Comparison of ENCODE assay signal across 8 cellular contexts in genomic region chr10:84360634-84361365, GRCh38. TPM values are rescaled to one million over a fixed set of nuclear protein-coding genes. Genes with fewer than 3 reads are reported as not detected.
DNase-seq lines count a peak whose midpoint lies in the region; ATAC-seq and TF ChIP-seq lines count a peak whose summit lies in the region.

No MANE protein-coding gene starts in this region.

- no peak overlapping the region for H2AFZ ChIP-seq in H9 (ENCODE audit: low read length)

- H3K4me3 Mint-ChIP-seq in CD4-positive, CD25-positive, alpha-beta regulatory T cell, result peak overlapping the region in 1 of 4 donors; percentile 39
- no peak overlapping the region for H3K4me3 Mint-ChIP-seq in activated T-helper 2 cell treated with anti-CD3 and anti-CD28 coated beads, Interferon-gamma antibody, Interleukin-2, Interleukin-4, amounts not matched to agents 10 μg/mL and 5 μg/mL and 100 μg/mL, durations not matched to agents 14 hours and 24 hours and 36 hours (ENCODE audit: low read depth)
- H3K4me3 Mint-ChIP-seq in H9, result no peak overlapping the region

- H3K9ac ChIP-seq in H9 (ENCODE audit: extremely low read depth, insufficient read length, low read length), result no peak overlapping the region

- H3K23ac ChIP-seq in H9 (ENCODE audit: insufficient read length, low read depth, low read length), result no peak overlapping the region

- no peak overlapping the region for H3K56ac ChIP-seq in H9 (ENCODE audit: insufficient read length, low read depth, low read length)

- H4K20me1 ChIP-seq in H9 (ENCODE audit: control insufficient read depth, insufficient read depth, insufficient read length), result no peaks in the 10 kb centered on the region

- DNase-seq in CD4-positive, CD25-positive, alpha-beta regulatory T cell, result no peak
- DNase-seq in SK-MEL-5 (ENCODE audit: low read depth, low spot score) (peak; percentile 11), fibroblast of the aortic adventitia (ENCODE audit: low read depth) (peak; percentile 40), ovary (no peak), Kasumi-1 (lab: John Stamatoyannopoulos, UW) (no peak), NCI-H2171 (lab: John Stamatoyannopoulos, UW) (no peak), H9 (no peak)
- no peak for DNase-seq in activated T-helper 2 cell treated with anti-CD3 and anti-CD28 coated beads, Interferon-gamma antibody, Interleukin-2, Interleukin-4, amounts not matched to agents 10 μg/mL and 5 μg/mL and 100 μg/mL, durations not matched to agents 14 hours and 24 hours and 36 hours (ENCODE audit: low spot score)

- no peak overlapping the region for H3K18ac ChIP-seq in H9 (ENCODE audit: insufficient read length, low read depth, low read length)

- no peak overlapping the region for H4K8ac ChIP-seq in H9 (replicated peaks; ENCODE audit: insufficient read length, low read depth, low read length)

- H3K27me3 ChIP-seq in CD4-positive, CD25-positive, alpha-beta regulatory T cell (ENCODE audit: control insufficient read depth, insufficient read depth, low read length), result no peaks in the 10 kb centered on the region
- no peaks in the 10 kb centered on the region for H3K27me3 ChIP-seq in ovary
- H3K27me3 ChIP-seq in H9 (ENCODE audit: insufficient read depth, low read length), result no peaks in the 10 kb centered on the region

- ATAC-seq in CD4-positive, CD25-positive, alpha-beta regulatory T cell (ENCODE audit: low read depth in 2 of 2), result no peak

- no peaks in the 10 kb centered on the region for H3K9me3 ChIP-seq in CD4-positive, CD25-positive, alpha-beta regulatory T cell (ENCODE audit: control insufficient read depth in 2 of 2, low read length in 2 of 2)
- H3K9me3 ChIP-seq in ovary (no peaks in the 10 kb centered on the region), H9 (ENCODE audit: control insufficient read depth, low read depth, low read length) (no peaks in the 10 kb centered on the region)

- 32 to 38% (median 33%) methylated on average over 6 of the region's 6 CpGs for WGBS in ovary, 3 donors
- no CpG with 5 or more reads among the region's 6 CpGs for WGBS in H9 (ENCODE audit: extremely low coverage, insufficient read length, low lambda C conversion rate)

- H3K27ac ChIP-seq in CD4-positive, CD25-positive, alpha-beta regulatory T cell (ENCODE audit: insufficient read depth, low read length, poor library complexity, severe bottlenecking), result no peak overlapping the region
- no peak overlapping the region for H3K27ac ChIP-seq in ovary
- no peak overlapping the region for H3K27ac ChIP-seq in H9 (ENCODE audit: insufficient read length, low read depth, low read length)

- H3K4ac ChIP-seq in H9 (ENCODE audit: low read depth, low read length), result no peak overlapping the region

- TF ChIP-seq POLR2A in ovary (IDR thresholded peaks at IDR 0.05), result no peak

- TF ChIP-seq EP300 in ovary (IDR thresholded peaks at IDR 0.05), result no peak

- no peaks in the 10 kb centered on the region for H3K79me1 ChIP-seq in H9 (ENCODE audit: insufficient read depth, low read depth, low read length, poor library complexity, severe bottlenecking)

- no peaks in the 10 kb centered on the region for H3K9me3 Mint-ChIP-seq in CD4-positive, CD25-positive, alpha-beta regulatory T cell
- H3K9me3 Mint-ChIP-seq in activated T-helper 2 cell treated with anti-CD3 and anti-CD28 coated beads, Interferon-gamma antibody, Interleukin-2, Interleukin-4, amounts not matched to agents 10 μg/mL and 5 μg/mL and 100 μg/mL, durations not matched to agents 14 hours and 24 hours and 36 hours, result no peaks in the 10 kb centered on the region
- H3K9me3 Mint-ChIP-seq in H9, result no peaks in the 10 kb centered on the region

- no peak overlapping the region for H3K4me2 ChIP-seq in H9 (ENCODE audit: insufficient read depth, insufficient read length, low read length)

- H4K5ac ChIP-seq in H9 (ENCODE audit: insufficient read length, low read depth, low read length), result no peak overlapping the region

- no peak overlapping the region for H4K91ac ChIP-seq in H9 (ENCODE audit: insufficient read length, low read depth, low read length)

- no peak overlapping the region for H2BK20ac ChIP-seq in H9 (ENCODE audit: low read depth, low read length, poor library complexity, severe bottlenecking)

- H3K4me1 ChIP-seq in CD4-positive, CD25-positive, alpha-beta regulatory T cell (ENCODE audit: control insufficient read depth, insufficient read depth, low read length, poor library complexity, severe bottlenecking), result peaks cover 24% of the 10 kb centered on the region
- peaks cover 2% of the 10 kb centered on the region for H3K4me1 ChIP-seq in ovary (ENCODE audit: insufficient read depth)
- no peaks in the 10 kb centered on the region for H3K4me1 ChIP-seq in H9 (ENCODE audit: insufficient read depth, low read length)

- H3K4me3 ChIP-seq in CD4-positive, CD25-positive, alpha-beta regulatory T cell (ENCODE audit: low read depth, low read length), result no peak overlapping the region
- H3K4me3 ChIP-seq in fibroblast of the aortic adventitia (ENCODE audit: low read depth, low read length) (peak overlapping the region; percentile 53), ovary (peak overlapping the region; percentile 19)

- H3K14ac ChIP-seq in H9 (ENCODE audit: insufficient read depth, low read length), result no peak overlapping the region

- H3K36me3 ChIP-seq in CD4-positive, CD25-positive, alpha-beta regulatory T cell (ENCODE audit: control insufficient read depth, insufficient read depth, low read length), result peaks cover 6% of the 10 kb centered on the region
- no peaks in the 10 kb centered on the region for H3K36me3 ChIP-seq in ovary

- H3K36me3 Mint-ChIP-seq in CD4-positive, CD25-positive, alpha-beta regulatory T cell, result peaks cover 4% of the 10 kb centered on the region
- H3K36me3 Mint-ChIP-seq in activated T-helper 2 cell treated with anti-CD3 and anti-CD28 coated beads, Interferon-gamma antibody, Interleukin-2, Interleukin-4, amounts not matched to agents 10 μg/mL and 5 μg/mL and 100 μg/mL, durations not matched to agents 14 hours and 24 hours and 36 hours (ENCODE audit: low read depth), result peaks cover 4% of the 10 kb centered on the region
- peaks cover 0 to 6% (median 2%) of the 10 kb centered on the region in 3 experiments; a peak in 3 of 7 replicates for H3K36me3 Mint-ChIP-seq in H9 (ENCODE audit: insufficient read depth in 1 of 3, low read depth in 3 of 3)

- intact Hi-C loops in ovary (cut with DNase I), result no loop called here
- intact Hi-C loops in activated T-helper 2 cell treated with anti-CD3 and anti-CD28 coated beads, Interferon-gamma antibody, Interleukin-2, Interleukin-4, amounts not matched to agents 10 μg/mL and 5 μg/mL and 100 μg/mL, durations not matched to agents 14 hours and 24 hours and 36 hours (cut with micrococcal nuclease), result no loop called here

- no peak overlapping the region for H2BK5ac ChIP-seq in H9 (ENCODE audit: insufficient read length, low read length)

- peak overlapping the region; percentile 38 to 78 (median 42) for H3K27ac Mint-ChIP-seq in CD4-positive, CD25-positive, alpha-beta regulatory T cell
- H3K27ac Mint-ChIP-seq in activated T-helper 2 cell treated with anti-CD3 and anti-CD28 coated beads, Interferon-gamma antibody, Interleukin-2, Interleukin-4, amounts not matched to agents 10 μg/mL and 5 μg/mL and 100 μg/mL, durations not matched to agents 14 hours and 24 hours and 36 hours, result no peak overlapping the region
- peak overlapping the region in 1 of 3 experiments; percentile 84; a peak in 3 of 7 replicates for H3K27ac Mint-ChIP-seq in H9

- H3K23me2 ChIP-seq in H9 (ENCODE audit: insufficient read length, low read depth, low read length, poor library complexity, severe bottlenecking), result no peaks in the 10 kb centered on the region

- H2BK120ac ChIP-seq in H9 (ENCODE audit: low read depth, low read length, poor library complexity, severe bottlenecking), result no peak overlapping the region

- in situ Hi-C loops in SK-MEL-5 (cut with HindIII; ENCODE audit: low pct_unique_long_range_greater_than_20kb, low sequenced_read_pairs), result no loop called here

- peaks cover 42 to 81% (median 66%) of the 10 kb centered on the region in 4 donors for H3K4me1 Mint-ChIP-seq in CD4-positive, CD25-positive, alpha-beta regulatory T cell
- H3K4me1 Mint-ChIP-seq in activated T-helper 2 cell treated with anti-CD3 and anti-CD28 coated beads, Interferon-gamma antibody, Interleukin-2, Interleukin-4, amounts not matched to agents 10 μg/mL and 5 μg/mL and 100 μg/mL, durations not matched to agents 14 hours and 24 hours and 36 hours (ENCODE audit: low read depth), result peaks cover 36% of the 10 kb centered on the region
- peaks cover 14 to 16% of the 10 kb centered on the region in 2 experiments for H3K4me1 Mint-ChIP-seq in H9

- peaks cover 11% of the 10 kb centered on the region; the same call in 1 of the 2 replicates for H3K79me2 ChIP-seq in H9 (ENCODE audit: insufficient read depth, low read length)

- no peak overlapping the region for H3T11ph ChIP-seq in H9 (ENCODE audit: low read length)

- no peaks in the 10 kb centered on the region for H3K27me3 Mint-ChIP-seq in CD4-positive, CD25-positive, alpha-beta regulatory T cell
- no peaks in the 10 kb centered on the region for H3K27me3 Mint-ChIP-seq in activated T-helper 2 cell treated with anti-CD3 and anti-CD28 coated beads, Interferon-gamma antibody, Interleukin-2, Interleukin-4, amounts not matched to agents 10 μg/mL and 5 μg/mL and 100 μg/mL, durations not matched to agents 14 hours and 24 hours and 36 hours (ENCODE audit: low read depth)
- no peaks in the 10 kb centered on the region for H3K27me3 Mint-ChIP-seq in H9 (ENCODE audit: low read depth)

- no peak overlapping the region for H2BK12ac ChIP-seq in H9 (ENCODE audit: insufficient read length, low read depth, low read length)

- no peak overlapping the region for H2AK5ac ChIP-seq in H9 (ENCODE audit: insufficient read length, low read length)

- no peak overlapping the region for H2BK15ac ChIP-seq in H9 (ENCODE audit: low read depth, low read length)

- no peak for TF ChIP-seq CTCF in fibroblast of the aortic adventitia (IDR thresholded peaks at IDR 0.05; ENCODE audit: insufficient read depth, low read length)
- no peak for TF ChIP-seq CTCF in ovary (IDR thresholded peaks at IDR 0.05)
- TF ChIP-seq CTCF in H9 (conservative IDR thresholded peaks at IDR 0.05), result no peak

RNA-seq across cellular contexts. Expression of gene CCSER2, which starts 32.4 kb away (rescaled TPM):
- total RNA-seq in CD4-positive, CD25-positive, alpha-beta regulatory T cell, result 110 TPM
- polyA plus RNA-seq in CD4-positive, CD25-positive, alpha-beta regulatory T cell, result 10 to 100 TPM; 45.7 to 78.5 (median 70.9) TPM
- total RNA-seq in SK-MEL-5 (2014; rRNA removed; shearing (Covaris generic)), result 15.6 TPM in 2 replicates
- polyA plus RNA-seq in SK-MEL-5 (2015; cell fraction: cytosol; rRNA removed), result 8.4 and 10.9 TPM in 2 replicates
- polyA plus RNA-seq in SK-MEL-5 (2015; cell fraction: nucleus; rRNA removed), result 6.4 and 10.0 TPM in 2 replicates
- 40.8 and 49.6 TPM in 2 replicates for total RNA-seq in fibroblast of the aortic adventitia (ENCODE audit: low replicate concordance)
- 10 to 100 TPM; 26.5 to 86.3 (median 51.5) TPM for total RNA-seq in ovary
- 10 to 100 TPM; 12.2 to 32.2 TPM for polyA plus RNA-seq in ovary
- total RNA-seq in activated T-helper 2 cell treated with anti-CD3 and anti-CD28 coated beads, Interferon-gamma antibody, Interleukin-2, Interleukin-4, amounts not matched to agents 10 μg/mL and 5 μg/mL and 100 μg/mL, durations not matched to agents 14 hours and 24 hours and 36 hours, result 36.4 and 41.4 TPM in 2 replicates
- 20.9 and 22.2 TPM in 2 replicates for total RNA-seq in H9 (2021)

Comparison
In these comparisons a context has a peak if more than half of its experiments do, and no peak if none do; other contexts are left out.
1. DNase-seq: peak in SK-MEL-5 (single experiment) and fibroblast of the aortic adventitia (single experiment); none in CD4-positive, CD25-positive, alpha-beta regulatory T cell (0 of 3), ovary (0 of 5), activated T-helper 2 cell treated with anti-CD3 and anti-CD28 coated beads, Interferon-gamma antibody, Interleukin-2, Interleukin-4, amounts not matched to agents 10 μg/mL and 5 μg/mL and 100 μg/mL, durations not matched to agents 14 hours and 24 hours and 36 hours (single experiment), Kasumi-1 (0 of 2), NCI-H2171 (single experiment) and H9 (single experiment).